1 cellular context compared by ENCODE assay signal in genomic region chr9:105158898-105159297, GRCh38.
TF ChIP-seq lines count a peak whose summit lies in the region.

No MANE protein-coding gene starts in this region.

TF ChIP-seq in HepG2, 621 proteins besides CTCF, POLR2A, EP300 and RAD21 (continued from another document):
- no peak for TF ChIP-seq TFDP1 (CRISPR knock-in tag; IDR thresholded peaks at IDR 0.05; ENCODE audit: borderline replicate concordance)
TF ChIP-seq in HepG2: peak in this region for 2.
